22 cellular contexts compared by ENCODE assay signal in the genomic region with DNA sequence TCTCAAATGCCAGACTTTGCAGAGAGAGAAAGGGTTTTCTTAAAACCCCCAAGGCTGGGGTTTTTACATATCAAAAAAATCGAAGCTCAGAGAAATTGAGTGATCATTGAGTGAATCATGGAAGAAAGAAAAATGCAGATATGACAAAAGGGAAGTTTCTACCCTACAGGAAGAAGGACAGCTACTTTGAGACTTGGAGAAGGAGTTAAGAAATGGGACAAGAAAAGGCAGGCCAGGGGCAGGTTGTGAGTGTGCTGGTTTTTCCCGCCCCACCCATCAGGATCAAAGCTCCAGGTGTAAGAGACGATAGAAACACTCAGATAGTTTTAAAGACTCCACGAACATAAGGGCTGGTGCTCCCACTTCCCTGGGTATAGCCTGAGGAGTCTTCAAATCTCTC. TPM values are rescaled to one million over a fixed set of nuclear protein-coding genes. Genes with fewer than 3 reads are reported as not detected.
DNase-seq lines count a peak whose midpoint lies in the region; ATAC-seq and TF ChIP-seq lines count a peak whose summit lies in the region.
"Had no signal": no experiment of that assay in that cellular context is flagged by ENCODE, and none has a peak within 500 bp of the region (broad histone marks: within the 10 kb centered on the region; RNA-seq: fewer than 3 reads in every experiment).

No MANE protein-coding gene starts in this region.

- TF ChIP-seq POLR2A in lower leg skin (IDR thresholded peaks at IDR 0.05), result no peak

- H3K9me3 Mint-ChIP-seq in activated CD8-positive, alpha-beta T cell treated with anti-CD3 and anti-CD28 coated beads, Interleukin-2, amount 10 ng/mL, durations not matched to agents 7 days and 5 days (ENCODE audit: insufficient read depth), result no peaks in the 10 kb centered on the region
- H3K9me3 Mint-ChIP-seq in activated CD8-positive, alpha-beta T cell treated with anti-CD3 and anti-CD28 coated beads for 36 hours, result no peaks in the 10 kb centered on the region
- H3K9me3 Mint-ChIP-seq: CD4-positive, alpha-beta T cell; IgD-negative memory B cell had no signal

- H3K27ac Mint-ChIP-seq in activated CD8-positive, alpha-beta T cell treated with anti-CD3 and anti-CD28 coated beads, Interleukin-2, amount 10 ng/mL, durations not matched to agents 7 days and 5 days, result peak overlapping the region; percentile 9
- H3K27ac Mint-ChIP-seq in activated CD8-positive, alpha-beta T cell treated with anti-CD3 and anti-CD28 coated beads for 36 hours, result no peak overlapping the region
- H3K27ac Mint-ChIP-seq in T-helper 17 cell, result no peak overlapping the region
- H3K27ac Mint-ChIP-seq: CD4-positive, alpha-beta T cell; IgD-negative memory B cell had no signal

- no peak overlapping the region for H3K4me3 Mint-ChIP-seq in activated CD8-positive, alpha-beta T cell treated with anti-CD3 and anti-CD28 coated beads, Interleukin-2, amount 10 ng/mL, durations not matched to agents 7 days and 5 days
- no peak overlapping the region for H3K4me3 Mint-ChIP-seq in activated CD8-positive, alpha-beta T cell treated with anti-CD3 and anti-CD28 coated beads for 36 hours
- H3K4me3 Mint-ChIP-seq in T-helper 17 cell, result peak overlapping the region; percentile 25
- H3K4me3 Mint-ChIP-seq: CD4-positive, alpha-beta T cell; IgD-negative memory B cell had no signal

- no peaks in the 10 kb centered on the region for H3K36me3 ChIP-seq in esophagus (ENCODE audit: control insufficient read depth in 2 of 2, insufficient read depth in 2 of 2, low read length in 1 of 2)
- H3K36me3 ChIP-seq: BE2C, HAP-1 had no signal

- peaks cover 35% of the 10 kb centered on the region for H3K27me3 Mint-ChIP-seq in activated CD8-positive, alpha-beta T cell treated with anti-CD3 and anti-CD28 coated beads, Interleukin-2, amount 10 ng/mL, durations not matched to agents 7 days and 5 days (ENCODE audit: low read depth)
- H3K27me3 Mint-ChIP-seq in activated CD8-positive, alpha-beta T cell treated with anti-CD3 and anti-CD28 coated beads for 36 hours, result peaks cover 11% of the 10 kb centered on the region
- peaks cover 23% of the 10 kb centered on the region for H3K27me3 Mint-ChIP-seq in T-helper 17 cell

- H3K4me3 ChIP-seq in esophagus (ENCODE audit: low read depth in 1 of 2, low read length in 2 of 2), result no peak overlapping the region
- H3K4me3 ChIP-seq in lower leg skin (ENCODE audit: low read depth, poor library complexity, severe bottlenecking), result no peak overlapping the region
- H3K4me3 ChIP-seq: HAP-1 had no signal

- no peaks in the 10 kb centered on the region for H3K36me3 Mint-ChIP-seq in activated CD8-positive, alpha-beta T cell treated with anti-CD3 and anti-CD28 coated beads, Interleukin-2, amount 10 ng/mL, durations not matched to agents 7 days and 5 days (ENCODE audit: low read depth)
- H3K36me3 Mint-ChIP-seq in activated CD8-positive, alpha-beta T cell treated with anti-CD3 and anti-CD28 coated beads for 36 hours (ENCODE audit: low read depth), result no peaks in the 10 kb centered on the region
- H3K36me3 Mint-ChIP-seq in T-helper 17 cell (ENCODE audit: low read depth), result peaks cover 2% of the 10 kb centered on the region
- H3K36me3 Mint-ChIP-seq: IgD-negative memory B cell had no signal

- H3K9me3 ChIP-seq in T-helper 17 cell (ENCODE audit: control insufficient read depth, low read length, poor library complexity, severe bottlenecking) (no peaks in the 10 kb centered on the region), esophagus (ENCODE audit: control insufficient read depth in 2 of 2, insufficient read depth in 1 of 2, low read depth in 1 of 2, low read length in 1 of 2) (no peaks in the 10 kb centered on the region)
- H3K9me3 ChIP-seq: BE2C, HAP-1 had no signal

- CTCF ChIA-PET in activated CD8-positive, alpha-beta T cell treated with anti-CD3 and anti-CD28 coated beads, Interleukin-2, amount 10 ng/mL, durations not matched to agents 7 days and 5 days (lab: Charles Lee), result interaction anchor here (10.5 kb wide), 1 partner anchor 165 kb away, joined by 386 read pairs; no protein-coding TSS in a partner anchor
- CTCF ChIA-PET in activated CD8-positive, alpha-beta T cell treated with anti-CD3 and anti-CD28 coated beads for 36 hours (lab: Charles Lee), result interaction anchor here (12.4 kb wide), 1 partner anchor 166 kb away, joined by 390 read pairs; no protein-coding TSS in a partner anchor

- no peak for TF ChIP-seq CTCF in activated CD8-positive, alpha-beta T cell treated with anti-CD3 and anti-CD28 coated beads for 36 hours (IDR thresholded peaks at IDR 0.05)
- no peak for TF ChIP-seq CTCF in lower leg skin (IDR thresholded peaks at IDR 0.05)

- ATAC-seq in activated CD8-positive, alpha-beta T cell treated with anti-CD3 and anti-CD28 coated beads, Interleukin-2, amount 10 ng/mL, durations not matched to agents 7 days and 5 days, result no peak
- ATAC-seq in activated CD8-positive, alpha-beta T cell treated with anti-CD3 and anti-CD28 coated beads for 36 hours, result no peak
- ATAC-seq in T-helper 17 cell, result no peak
- ATAC-seq in HG02840 (IDR thresholded peaks at IDR 0.05; ENCODE audit: low FRiP score, unreplicated experiment), result no peak
- no peak for ATAC-seq in GM19351 (IDR thresholded peaks at IDR 0.05; ENCODE audit: unreplicated experiment)

- H3K27ac ChIP-seq in esophagus (ENCODE audit: low read depth in 2 of 2, low read length in 1 of 2), result peak overlapping the region; percentile 86 to 91
- H3K27ac ChIP-seq: HL-60 had no signal

- no peaks in the 10 kb centered on the region for H3K4me1 ChIP-seq in esophagus (ENCODE audit: control insufficient read depth in 2 of 2, insufficient read depth in 2 of 2, low read length in 1 of 2)
- H3K4me1 ChIP-seq: BE2C had no signal

- WGBS in esophagus, 2 donors, result 50 to 54% methylated on average over 4 of the region's 4 CpGs
- 62 to 67% methylated on average over 4 of the region's 4 CpGs for WGBS in lower leg skin, 2 donors

- no peak for DNase-seq in activated CD8-positive, alpha-beta T cell treated with anti-CD3 and anti-CD28 coated beads, Interleukin-2, amount 10 ng/mL, durations not matched to agents 7 days and 5 days
- DNase-seq in activated CD8-positive, alpha-beta T cell treated with anti-CD3 and anti-CD28 coated beads for 36 hours, result no peak
- DNase-seq in T-helper 17 cell, result no peak
- DNase-seq in lower leg skin (ENCODE audit: low spot score in 2 of 2), result no peak
- DNase-seq: BE2C; CD4-positive, alpha-beta T cell; DMS153; GDM1; Kasumi-1; MM.1S; NCI-H1694 treated with DMSO at 0.1 percent for 48 hours; NCI-H2107; NCI-H226; NCI-H524; NCI-H82; RPMI8226 had no signal

- no peaks in the 10 kb centered on the region for H3K27me3 ChIP-seq in esophagus (ENCODE audit: control insufficient read depth in 1 of 2, insufficient read depth in 2 of 2, low read length in 2 of 2)
- H3K27me3 ChIP-seq: BE2C had no signal

- intact Hi-C loops in activated CD8-positive, alpha-beta T cell treated with anti-CD3 and anti-CD28 coated beads for 36 hours (cut with micrococcal nuclease), result no loop called here
- intact Hi-C loops in lower leg skin (cut with DNase I; ENCODE audit: low total_unique reads), result no loop called here

- POLR2A ChIA-PET in activated CD8-positive, alpha-beta T cell treated with anti-CD3 and anti-CD28 coated beads, Interleukin-2, amount 10 ng/mL, durations not matched to agents 7 days and 5 days (lab: Charles Lee), result no interaction called here
- POLR2A ChIA-PET in activated CD8-positive, alpha-beta T cell treated with anti-CD3 and anti-CD28 coated beads for 36 hours (lab: Charles Lee), result interaction anchor here (0.6 kb wide), 1 partner anchor 19 kb away, joined by 4 read pairs; no protein-coding TSS in a partner anchor

- peaks cover 30% of the 10 kb centered on the region for H3K4me1 Mint-ChIP-seq in activated CD8-positive, alpha-beta T cell treated with anti-CD3 and anti-CD28 coated beads, Interleukin-2, amount 10 ng/mL, durations not matched to agents 7 days and 5 days (ENCODE audit: low read depth)
- peaks cover 6% of the 10 kb centered on the region for H3K4me1 Mint-ChIP-seq in activated CD8-positive, alpha-beta T cell treated with anti-CD3 and anti-CD28 coated beads for 36 hours (ENCODE audit: low read depth)
- peaks cover 20% of the 10 kb centered on the region for H3K4me1 Mint-ChIP-seq in T-helper 17 cell

RNA-seq across cellular contexts. Expression of a gene that starts 18.6 kb away (rescaled TPM):
- under 1 TPM; 0.13 to 0.24 TPM for total RNA-seq in activated CD8-positive, alpha-beta T cell treated with anti-CD3 and anti-CD28 coated beads, Interleukin-2, amount 10 ng/mL, durations not matched to agents 7 days and 5 days
- total RNA-seq in activated CD8-positive, alpha-beta T cell treated with anti-CD3 and anti-CD28 coated beads for 36 hours, result not detected
- total RNA-seq in T-helper 17 cell (1 to 10 TPM in 1 of 2 donors, under 1 TPM in 1; 0.25 to 6.5 TPM), lower leg skin (1 to 10 TPM in 3 of 4 donors, under 1 TPM in 1; 0.88 to 4.2 (median 2.7) TPM)
- polyA plus RNA-seq in esophagus, result 1 to 10 TPM; 1.7 to 5.6 TPM
- total RNA-seq: CD4-positive, alpha-beta T cell had no signal
- polyA plus RNA-seq: IgD-negative memory B cell had no signal
